ENCODE assay signal across 8 cellular contexts in the genomic region with DNA sequence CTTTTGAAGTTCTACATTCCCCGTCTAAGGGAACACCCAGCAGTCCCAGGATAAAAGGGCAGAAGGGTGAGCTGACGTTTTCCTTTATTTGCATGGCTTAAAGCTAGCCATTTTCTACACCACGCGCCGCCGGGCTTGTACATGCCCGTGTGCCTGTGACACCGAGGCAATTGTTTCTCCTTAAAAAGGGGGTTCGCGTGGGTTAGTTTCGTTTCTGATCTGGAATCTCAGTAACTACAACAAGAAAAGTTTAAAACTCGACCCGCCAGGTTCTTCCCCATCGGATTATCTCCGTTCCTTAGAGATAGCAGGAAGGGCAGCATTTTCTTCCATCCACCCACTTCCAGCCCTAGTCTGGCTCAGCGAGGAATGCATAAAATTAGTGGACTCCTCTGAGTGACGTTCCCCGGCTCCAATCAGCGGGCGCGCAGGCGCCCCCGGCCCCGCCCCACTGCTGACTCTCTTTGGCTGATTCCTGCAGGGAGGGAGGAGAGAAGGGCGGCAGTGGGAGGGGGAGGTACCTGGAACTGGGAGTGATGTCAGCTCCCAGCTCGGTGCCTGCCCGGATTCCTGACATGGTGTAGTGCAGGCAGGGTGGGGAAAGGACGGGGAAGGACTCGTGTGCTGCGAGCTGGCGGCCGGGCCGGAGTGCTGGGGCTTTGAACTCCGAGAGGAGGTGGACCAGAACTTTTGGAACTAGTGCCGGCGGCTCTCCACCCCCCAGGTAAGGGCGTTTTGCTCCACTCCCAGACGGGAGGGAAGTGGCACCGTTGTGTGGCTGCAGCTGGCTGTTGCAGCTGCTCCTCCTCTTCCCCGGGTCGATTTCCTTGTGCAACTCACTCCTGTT. TPM values are rescaled to one million over a fixed set of nuclear protein-coding genes. Genes with fewer than 3 reads are reported as not detected.
DNase-seq lines count a peak whose midpoint lies in the region; ATAC-seq and TF ChIP-seq lines count a peak whose summit lies in the region.

Gene PPFIBP1, plus strand, starts transcription at position 565 of the 847 bp plus-strand sequence. CDS start 109,191 bp downstream, outside the sequence.

- peaks cover 17% of the 10 kb centered on the region for H3K4me1 ChIP-seq in CD8-positive, alpha-beta memory T cell (ENCODE audit: insufficient read depth, low read length)
- H3K4me1 ChIP-seq in ectodermal cell (ENCODE audit: control insufficient read depth, insufficient read depth, low read length) (peaks cover 17% of the 10 kb centered on the region), lower lobe of right lung (peaks cover 35% of the 10 kb centered on the region)

- TF ChIP-seq CTCF in lower lobe of right lung (IDR thresholded peaks at IDR 0.05): peak; percentile 26

- peak within 1 kb of the TSS; percentile 81 for H3K4me3 ChIP-seq in CD8-positive, alpha-beta memory T cell (ENCODE audit: low read length)
- H3K4me3 ChIP-seq in ectodermal cell (ENCODE audit: insufficient read depth, low read depth, low read length) (peak within 1 kb of the TSS; percentile 80), lower lobe of right lung (peak within 1 kb of the TSS; percentile 92)

- ATAC-seq in GM19463 (IDR thresholded peaks at IDR 0.05; ENCODE audit: unreplicated experiment): peak; percentile 95
- ATAC-seq in lower lobe of right lung: peak; percentile 99

- peak; percentile 83 to 97 (median 96) for DNase-seq in CD8-positive, alpha-beta memory T cell
- DNase-seq in HS-27A (ENCODE audit: low read depth) (peak; percentile 100), NK-92 (lab: John Stamatoyannopoulos, UW; ENCODE audit: unreplicated experiment) (peak; percentile 80), lower lobe of right lung (peak; percentile 97)
- DNase-seq in activated CD8-positive, alpha-beta memory T cell treated with anti-CD3 and anti-CD28 coated beads for 1 hour (ENCODE audit: extremely low read depth in 1 of 2, low read depth in 1 of 2): peak; percentile 91 to 97
- DNase-seq in stimulated activated CD4-positive, alpha-beta T cell treated with anti-CD3 and anti-CD28 coated beads, TNF-alpha, amount 100 ng/mL, for 24 hours (ENCODE audit: low read depth in 3 of 3): peak; percentile 98 to 99 (median 99)

- no peaks in the 10 kb centered on the region for H3K27me3 ChIP-seq in CD8-positive, alpha-beta memory T cell (ENCODE audit: insufficient read depth, low read length, poor library complexity, severe bottlenecking)
- H3K27me3 ChIP-seq in ectodermal cell (ENCODE audit: control insufficient read depth, insufficient read depth, low read length, poor library complexity, severe bottlenecking) (no peaks in the 10 kb centered on the region), lower lobe of right lung (ENCODE audit: low read depth) (no peaks in the 10 kb centered on the region)

- peaks cover 0 to 6% (median 0%) of the 10 kb centered on the region in 3 donors for H3K36me3 Mint-ChIP-seq in CD8-positive, alpha-beta memory T cell

- POLR2A ChIA-PET in CD8-positive, alpha-beta memory T cell (lab: Charles Lee): interaction anchor here (0.6 to 1.0 kb wide), 3 partner anchors 183 to 1434 kb away, joined by 3 to 5 read pairs (median 4); partner anchors contain the start of gene MRPS35

- CTCF ChIA-PET in CD8-positive, alpha-beta memory T cell (lab: Charles Lee): interaction anchor here (1.7 kb wide), 1 partner anchor 89 kb away, joined by 7 read pairs; no protein-coding TSS in a partner anchor

- H3K9me3 ChIP-seq in CD8-positive, alpha-beta memory T cell (ENCODE audit: low read length): no peaks in the 10 kb centered on the region
- H3K9me3 ChIP-seq in ectodermal cell (ENCODE audit: control insufficient read depth, low read length) (no peaks in the 10 kb centered on the region), lower lobe of right lung (no peaks in the 10 kb centered on the region)

- no peaks in the 10 kb centered on the region for H3K9me3 Mint-ChIP-seq in CD8-positive, alpha-beta memory T cell

- H3K27ac Mint-ChIP-seq in CD8-positive, alpha-beta memory T cell: peak within 1 kb of the TSS; percentile 62 to 98 (median 95)

- peaks cover 22 to 33% (median 28%) of the 10 kb centered on the region in 3 donors for H3K4me1 Mint-ChIP-seq in CD8-positive, alpha-beta memory T cell

- WGBS in ectodermal cell, 2 experiments: 0 to 1% methylated on average over 39 to 41 of the region's 41 CpGs

- H3K27ac ChIP-seq in CD8-positive, alpha-beta memory T cell (ENCODE audit: low read depth, low read length): peak within 1 kb of the TSS; percentile 64
- peak within 1 kb of the TSS; percentile 93 for H3K27ac ChIP-seq in ectodermal cell (ENCODE audit: insufficient read depth, low read depth, low read length, poor library complexity, severe bottlenecking)
- H3K27ac ChIP-seq in lower lobe of right lung: peak within 1 kb of the TSS; percentile 94

- H3K36me3 ChIP-seq in CD8-positive, alpha-beta memory T cell (ENCODE audit: insufficient read depth, low read length): no peaks in the 10 kb centered on the region
- H3K36me3 ChIP-seq in ectodermal cell (ENCODE audit: control insufficient read depth, insufficient read depth, low read length) (no peaks in the 10 kb centered on the region), lower lobe of right lung (no peaks in the 10 kb centered on the region)

- intact Hi-C loops in lower lobe of right lung (cut with DNase I): no loop called here

- H3K27me3 Mint-ChIP-seq in CD8-positive, alpha-beta memory T cell: peaks cover 2 to 16% of the 10 kb centered on the region in 2 donors

- peak within 1 kb of the TSS; percentile 96 to 98 (median 97) for H3K4me3 Mint-ChIP-seq in CD8-positive, alpha-beta memory T cell

RNA-seq across cellular contexts. Expression of gene PPFIBP1, which starts in this region (rescaled TPM):
- 10 to 100 TPM in 1 of 2 experiments, 1 to 10 TPM in 1; 6.2 to 10.7 TPM for total RNA-seq in CD8-positive, alpha-beta memory T cell
- 1.2 TPM for polyA plus RNA-seq in CD8-positive, alpha-beta memory T cell
- polyA plus RNA-seq in ectodermal cell (2013, experiment 1 of 4): 37.9 TPM
- polyA plus RNA-seq in ectodermal cell (2013, experiment 2 of 4): 31.8 TPM
- polyA plus RNA-seq in ectodermal cell (2013, experiment 3 of 4): 19.5 TPM
- 24.0 TPM for polyA plus RNA-seq in ectodermal cell (2013, experiment 4 of 4)
- total RNA-seq in lower lobe of right lung: 117 TPM

Comparison
In these comparisons a context has a peak if more than half of its experiments do, and no peak if none do; other contexts are left out.
1. Peak in every context shown above with its lines: DNase-seq, ATAC-seq, H3K4me3 ChIP-seq and H3K27ac ChIP-seq.
2. RNA of gene PPFIBP1 (total RNA-seq): 117 TPM in lower lobe of right lung (single experiment); 6.2 to 10.7 TPM in CD8-positive, alpha-beta memory T cell; every median in the first group is over 10 times any median in the second.